Comparison of ENCODE assay signal across 8 cellular contexts in the genomic region with DNA sequence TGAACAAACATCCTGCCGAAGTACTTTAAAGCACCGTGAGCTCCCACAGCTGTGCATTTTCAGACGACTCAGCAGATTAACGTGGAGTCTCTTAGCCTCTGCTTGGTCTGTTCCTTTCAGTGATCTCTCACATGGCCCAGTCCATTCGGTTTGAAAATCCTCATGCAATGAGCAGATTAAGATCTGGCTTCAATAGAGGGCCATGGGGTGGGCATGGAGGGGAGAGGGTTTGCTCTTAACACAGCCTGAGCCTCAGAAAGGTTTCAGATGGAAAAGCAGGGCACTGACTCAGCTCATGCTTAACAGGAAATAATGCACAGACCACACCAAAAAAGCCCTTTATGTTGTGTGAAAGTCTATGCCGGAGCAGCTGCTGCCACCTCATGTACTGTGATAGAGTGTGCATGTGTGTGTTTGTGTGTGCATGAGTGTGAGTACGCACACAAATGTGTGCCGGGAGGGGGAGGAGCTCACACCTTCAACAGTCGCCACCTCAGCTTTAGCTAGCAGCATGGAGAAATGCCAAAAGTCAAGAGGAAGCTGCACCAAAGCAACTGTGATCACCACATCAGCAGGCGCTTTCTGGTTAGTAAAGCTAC. TPM values are rescaled to one million over a fixed set of nuclear protein-coding genes. Genes with fewer than 3 reads are reported as not detected.
DNase-seq lines count a peak whose midpoint lies in the region; ATAC-seq, FAIRE-seq and TF ChIP-seq lines count a peak whose summit lies in the region.
"Not testable (repeated sequence)": the region's sequence is repeated elsewhere in the genome, so short reads cannot be mapped to it uniquely, and the experiment has no call there.

No MANE protein-coding gene starts in this region.

- H3K79me2 ChIP-seq in GM12878 (ENCODE audit: control insufficient read depth, insufficient read depth, low read length), result not testable (repeated sequence)

- not testable (repeated sequence) for TF ChIP-seq CTCF in activated CD8-positive, alpha-beta T cell treated with anti-CD3 and anti-CD28 coated beads for 36 hours (IDR thresholded peaks at IDR 0.05); GM12878 (IDR thresholded peaks at IDR 0.05 in 2 of 3, conservative IDR thresholded peaks at IDR 0.05 in 1 of 3; ENCODE audit: control insufficient read depth in 2 of 3, extremely low read depth in 1 of 3, insufficient read depth in 1 of 3, low read depth in 3 of 3, low read length in 3 of 3)

- H3K4me1 ChIP-seq in GM12878 (ENCODE audit: control insufficient read depth, insufficient read depth, low read length), result not testable (repeated sequence)

- not testable (repeated sequence) for TF ChIP-seq EP300 in GM12878 (IDR thresholded peaks at IDR 0.05; ENCODE audit: borderline replicate concordance in 1 of 2, control insufficient read depth in 1 of 2, low read depth in 2 of 2, low read length in 2 of 2)

- RAD21 ChIA-PET in GM12878 (lab: Charles Lee; ENCODE audit: unreplicated experiment), result not testable (repeated sequence)

- H3K4me3 Mint-ChIP-seq in activated CD8-positive, alpha-beta T cell treated with anti-CD3 and anti-CD28 coated beads for 36 hours, result peak overlapping the region; percentile 60
- peak overlapping the region; percentile 39 to 57 for H3K4me3 Mint-ChIP-seq in stimulated activated naive CD8-positive, alpha-beta T cell treated with anti-CD3 and anti-CD28 coated beads, Interleukin-15, amount 100 ng/mL, for 72 hours

- not testable (repeated sequence) for H3K9me3 ChIP-seq in GM12878 (replicated peaks; ENCODE audit: control insufficient read depth, insufficient read depth, low read length)

- POLR2A ChIA-PET in activated CD8-positive, alpha-beta T cell treated with anti-CD3 and anti-CD28 coated beads for 36 hours (lab: Charles Lee); GM12878 (lab: Charles Lee): not testable (repeated sequence)

- H3K36me3 ChIP-seq in GM12878 (ENCODE audit: control insufficient read depth in 2 of 2, insufficient read depth in 2 of 2, low read length in 1 of 2), result not testable (repeated sequence)

- H3K27ac ChIP-seq in GM12878 (ENCODE audit: control insufficient read depth, insufficient read depth), result not testable (repeated sequence)

- H4K20me1 ChIP-seq in GM12878 (ENCODE audit: control insufficient read depth, insufficient read depth), result not testable (repeated sequence)

- in situ Hi-C loops in GM12878 (cut with MboI), result not testable (repeated sequence)

- peak; percentile 36 for DNase-seq in RKO (ENCODE audit: low spot score)
- DNase-seq in activated CD8-positive, alpha-beta T cell treated with anti-CD3 and anti-CD28 coated beads for 36 hours, result peak; percentile 71
- DNase-seq in GM12878 (ENCODE audit: low read depth, low spot score), result not testable (repeated sequence)
- DNase-seq in medulla oblongata (ENCODE audit: extremely low spot score), result peak; percentile 49
- DNase-seq in stimulated activated naive CD8-positive, alpha-beta T cell treated with anti-CD3 and anti-CD28 coated beads, Interleukin-15, amount 100 ng/mL, for 72 hours, result peak; percentile 28 to 31

- H2AFZ ChIP-seq in GM12878 (ENCODE audit: control insufficient read depth, low read depth, low read length), result not testable (repeated sequence)

- not testable (repeated sequence) for H3K4me2 ChIP-seq in GM12878 (ENCODE audit: control insufficient read depth, insufficient read depth)

- TF ChIP-seq POLR2A in GM12878 (IDR thresholded peaks at IDR 0.05; ENCODE audit: low read depth, low read length), result not testable (repeated sequence)

- BruUV-seq in GM12878 (replicated peaks; lab: Mats Ljungman, UMichigan), result not testable (repeated sequence)

- H3K4me1 Mint-ChIP-seq in activated CD8-positive, alpha-beta T cell treated with anti-CD3 and anti-CD28 coated beads for 36 hours (ENCODE audit: low read depth), result peaks cover 10% of the 10 kb centered on the region
- H3K4me1 Mint-ChIP-seq in stimulated activated naive CD8-positive, alpha-beta T cell treated with anti-CD3 and anti-CD28 coated beads, Interleukin-15, amount 100 ng/mL, for 72 hours, result not testable (repeated sequence)

- CTCF ChIA-PET in activated CD8-positive, alpha-beta T cell treated with anti-CD3 and anti-CD28 coated beads for 36 hours (lab: Charles Lee); GM12878 (lab: Yijun Ruan, JAX): not testable (repeated sequence)

- not testable (repeated sequence) for H3K27me3 Mint-ChIP-seq in activated CD8-positive, alpha-beta T cell treated with anti-CD3 and anti-CD28 coated beads for 36 hours; stimulated activated naive CD8-positive, alpha-beta T cell treated with anti-CD3 and anti-CD28 coated beads, Interleukin-15, amount 100 ng/mL, for 72 hours

- not testable (repeated sequence) for H3K27me3 ChIP-seq in GM12878 (replicated peaks in 1 of 2; ENCODE audit: control insufficient read depth in 2 of 2, insufficient read depth in 2 of 2, low read length in 1 of 2)

- TF ChIP-seq RAD21 in GM12878 (IDR thresholded peaks at IDR 0.05; ENCODE audit: insufficient read depth, low read depth, low read length), result not testable (repeated sequence)

- not testable (repeated sequence) for FAIRE-seq in GM12878 (lab: Jason Lieb, UNC)

- not testable (repeated sequence) for H3K9ac ChIP-seq in GM12878 (ENCODE audit: control insufficient read depth, insufficient read depth, low read length)

- SMC1A ChIA-PET in GM12878 (lab: Charles Lee; ENCODE audit: uncharacterized antibody, unreplicated experiment), result not testable (repeated sequence)

- peak; percentile 79 for ATAC-seq in GM18508 (IDR thresholded peaks at IDR 0.05; ENCODE audit: insufficient read depth, unreplicated experiment)
- peak; percentile 90 for ATAC-seq in GM21786 (IDR thresholded peaks at IDR 0.05; ENCODE audit: unreplicated experiment)
- ATAC-seq in HG03469 (IDR thresholded peaks at IDR 0.05; ENCODE audit: unreplicated experiment), result peak; percentile 85
- peak; percentile 96 for ATAC-seq in activated CD8-positive, alpha-beta T cell treated with anti-CD3 and anti-CD28 coated beads for 36 hours
- peak; percentile 93 for ATAC-seq in GM12878
- ATAC-seq in stimulated activated naive CD8-positive, alpha-beta T cell treated with anti-CD3 and anti-CD28 coated beads, Interleukin-15, amount 100 ng/mL, for 72 hours, result peak; percentile 99

- H3K27ac Mint-ChIP-seq in activated CD8-positive, alpha-beta T cell treated with anti-CD3 and anti-CD28 coated beads for 36 hours, result peak overlapping the region; percentile 63
- not testable (repeated sequence) for H3K27ac Mint-ChIP-seq in stimulated activated naive CD8-positive, alpha-beta T cell treated with anti-CD3 and anti-CD28 coated beads, Interleukin-15, amount 100 ng/mL, for 72 hours

- not testable (repeated sequence) for H3K36me3 Mint-ChIP-seq in activated CD8-positive, alpha-beta T cell treated with anti-CD3 and anti-CD28 coated beads for 36 hours (ENCODE audit: low read depth)

- H3K4me3 ChIP-seq in GM12878, result not testable (repeated sequence)

- intact Hi-C loops in activated CD8-positive, alpha-beta T cell treated with anti-CD3 and anti-CD28 coated beads for 36 hours (cut with micrococcal nuclease); GM12878 (cut with micrococcal nuclease; ENCODE audit: unreplicated experiment): not testable (repeated sequence)

- 8% methylated on average over 8 of the region's 10 CpGs for WGBS in GM12878 (ENCODE audit: insufficient coverage, insufficient replicate concordance, low lambda C conversion rate, missing lambda C conversion rate)

- H3K9me3 Mint-ChIP-seq in activated CD8-positive, alpha-beta T cell treated with anti-CD3 and anti-CD28 coated beads for 36 hours; stimulated activated naive CD8-positive, alpha-beta T cell treated with anti-CD3 and anti-CD28 coated beads, Interleukin-15, amount 100 ng/mL, for 72 hours: not testable (repeated sequence)

RNA-seq across cellular contexts. Expression of a gene that starts 33.9 kb away (rescaled TPM):
- 10 to 100 TPM; 18.0 to 20.3 TPM for total RNA-seq in activated CD8-positive, alpha-beta T cell treated with anti-CD3 and anti-CD28 coated beads for 36 hours
- 4.0 and 5.1 TPM in 2 replicates for total RNA-seq in GM12878 (2013; cell fraction: nucleolus; rRNA removed)
- total RNA-seq in GM12878 (2014; rRNA removed) (9.4 and 9.8 TPM in 2 replicates), GM12878 (2014; rRNA removed; fragmentation: Illumina TruSeq; extraction: Trizol) (4.3 and 4.9 TPM in 2 replicates), GM12878 (2021) (13.3 and 15.5 TPM in 2 replicates)
- 4.6 TPM for polyA plus RNA-seq in GM12878 (2011; ENCODE audit: low read depth)
- polyA plus RNA-seq in GM12878 (2011; rRNA removed) (4.3 and 11.8 TPM in 2 replicates), GM12878 (2014; fragmentation: Illumina TruSeq; extraction: Trizol) (0.62 and 3.0 TPM in 2 replicates), GM12878 (2014; fragmentation: Nextera tagmentation; extraction: Ambion mirVana) (under 1 TPM; 0.19 to 0.71 TPM), GM12878 (2014; rRNA removed) (11.1 and 14.7 TPM in 2 replicates), GM12878 (2016; fragmentation: Nextera tagmentation; extraction: Ambion mirVana) (1 to 10 TPM; 6.0 to 6.9 TPM)
- 7.7 and 12.4 TPM in 2 replicates for polyA plus RNA-seq in GM12878 (2011; cell fraction: cytosol; rRNA removed)
- 91.9 and 97.3 TPM in 2 replicates for polyA plus RNA-seq in GM12878 (2011; cell fraction: nucleus; rRNA removed)
- 11.2 and 12.0 TPM in 2 replicates for polyA plus RNA-seq in GM12878 (2012)
- 3.7 and 6.9 TPM in 2 replicates for polyA minus RNA-seq in GM12878 (2011; rRNA and poly(A)+ RNA removed)
- polyA minus RNA-seq in GM12878 (2011; cell fraction: cytosol; rRNA and poly(A)+ RNA removed), result 1.6 and 2.8 TPM in 2 replicates
- 5.2 and 7.6 TPM in 2 replicates for polyA minus RNA-seq in GM12878 (2011; cell fraction: nucleus; rRNA and poly(A)+ RNA removed)

RNA-seq across cellular contexts. Expression of a gene that starts 55.1 kb away (rescaled TPM):
- total RNA-seq in activated CD8-positive, alpha-beta T cell treated with anti-CD3 and anti-CD28 coated beads for 36 hours, result not detected
- 1.7 and 2.0 TPM in 2 replicates for total RNA-seq in GM12878 (2013; cell fraction: nucleolus; rRNA removed)
- total RNA-seq in GM12878 (2014; rRNA removed) (0.34 and 0.54 TPM in 2 replicates), GM12878 (2014; rRNA removed; fragmentation: Illumina TruSeq; extraction: Trizol) (0.09 and 0.14 TPM in 2 replicates), GM12878 (2021) (0.24 TPM in 1 of 2 replicates, not detected in the other)
- polyA plus RNA-seq in GM12878 (2011; ENCODE audit: low read depth), result not detected
- polyA plus RNA-seq in GM12878 (2011; rRNA removed) (0.22 and 0.26 TPM in 2 replicates), GM12878 (2014; fragmentation: Illumina TruSeq; extraction: Trizol) (0.13 TPM in 1 of 2 replicates, not detected in the other), GM12878 (2014; fragmentation: Nextera tagmentation; extraction: Ambion mirVana) (not detected), GM12878 (2014; rRNA removed) (0.10 and 0.26 TPM in 2 replicates), GM12878 (2016; fragmentation: Nextera tagmentation; extraction: Ambion mirVana) (under 1 TPM in 1 of 2 experiments, not detected in 1; 0.13 TPM)
- polyA plus RNA-seq in GM12878 (2011; cell fraction: cytosol; rRNA removed), result 0.21 and 0.37 TPM in 2 replicates
- polyA plus RNA-seq in GM12878 (2011; cell fraction: nucleus; rRNA removed), result 1.4 and 1.6 TPM in 2 replicates
- not detected in 2 replicates for polyA plus RNA-seq in GM12878 (2012)
- 0.44 and 0.62 TPM in 2 replicates for polyA minus RNA-seq in GM12878 (2011; rRNA and poly(A)+ RNA removed)
- not detected in 2 replicates for polyA minus RNA-seq in GM12878 (2011; cell fraction: cytosol; rRNA and poly(A)+ RNA removed)
- 1.2 and 2.6 TPM in 2 replicates for polyA minus RNA-seq in GM12878 (2011; cell fraction: nucleus; rRNA and poly(A)+ RNA removed)
